1 cellular context compared by ENCODE assay signal in the genomic region with DNA sequence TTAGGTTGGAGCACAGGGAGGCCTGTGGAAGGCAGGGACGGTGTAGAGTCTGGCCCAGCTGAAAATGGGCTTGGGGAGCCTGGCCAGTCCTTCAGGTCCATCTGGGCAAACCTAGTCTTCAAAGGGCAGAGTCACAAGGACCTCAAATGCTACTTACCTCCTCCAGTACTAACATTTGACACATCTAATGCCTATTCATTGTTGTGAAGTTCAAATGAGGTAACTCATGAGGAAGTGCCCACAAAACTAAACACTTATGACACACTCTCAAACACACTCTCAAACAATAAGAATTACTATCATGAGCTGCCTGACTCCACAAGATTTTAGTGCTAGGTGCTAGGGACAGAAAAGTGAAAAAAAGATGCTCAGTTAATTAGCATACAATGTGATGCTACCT.
TF ChIP-seq lines count a peak whose summit lies in the region.

No MANE protein-coding gene starts in this region.

TF ChIP-seq in SK-N-SH, 30 proteins besides CTCF, POLR2A, EP300 and RAD21 (continued from another document):
- TF ChIP-seq, protein P1, sequence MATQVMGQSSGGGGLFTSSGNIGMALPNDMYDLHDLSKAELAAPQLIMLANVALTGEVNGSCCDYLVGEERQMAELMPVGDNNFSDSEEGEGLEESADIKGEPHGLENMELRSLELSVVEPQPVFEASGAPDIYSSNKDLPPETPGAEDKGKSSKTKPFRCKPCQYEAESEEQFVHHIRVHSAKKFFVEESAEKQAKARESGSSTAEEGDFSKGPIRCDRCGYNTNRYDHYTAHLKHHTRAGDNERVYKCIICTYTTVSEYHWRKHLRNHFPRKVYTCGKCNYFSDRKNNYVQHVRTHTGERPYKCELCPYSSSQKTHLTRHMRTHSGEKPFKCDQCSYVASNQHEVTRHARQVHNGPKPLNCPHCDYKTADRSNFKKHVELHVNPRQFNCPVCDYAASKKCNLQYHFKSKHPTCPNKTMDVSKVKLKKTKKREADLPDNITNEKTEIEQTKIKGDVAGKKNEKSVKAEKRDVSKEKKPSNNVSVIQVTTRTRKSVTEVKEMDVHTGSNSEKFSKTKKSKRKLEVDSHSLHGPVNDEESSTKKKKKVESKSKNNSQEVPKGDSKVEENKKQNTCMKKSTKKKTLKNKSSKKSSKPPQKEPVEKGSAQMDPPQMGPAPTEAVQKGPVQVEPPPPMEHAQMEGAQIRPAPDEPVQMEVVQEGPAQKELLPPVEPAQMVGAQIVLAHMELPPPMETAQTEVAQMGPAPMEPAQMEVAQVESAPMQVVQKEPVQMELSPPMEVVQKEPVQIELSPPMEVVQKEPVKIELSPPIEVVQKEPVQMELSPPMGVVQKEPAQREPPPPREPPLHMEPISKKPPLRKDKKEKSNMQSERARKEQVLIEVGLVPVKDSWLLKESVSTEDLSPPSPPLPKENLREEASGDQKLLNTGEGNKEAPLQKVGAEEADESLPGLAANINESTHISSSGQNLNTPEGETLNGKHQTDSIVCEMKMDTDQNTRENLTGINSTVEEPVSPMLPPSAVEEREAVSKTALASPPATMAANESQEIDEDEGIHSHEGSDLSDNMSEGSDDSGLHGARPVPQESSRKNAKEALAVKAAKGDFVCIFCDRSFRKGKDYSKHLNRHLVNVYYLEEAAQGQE (IDR thresholded peaks at IDR 0.05; ENCODE audit: low read depth, low read length): no peak
- no peak for TF ChIP-seq TCF12 (IDR thresholded peaks at IDR 0.05)
- TF ChIP-seq FOXJ3 (CRISPR knock-in tag; IDR thresholded peaks at IDR 0.05): no peak
- TF ChIP-seq EZH2phosphoT487 (IDR thresholded peaks at IDR 0.05; ENCODE audit: borderline replicate concordance, low read depth): no peak
